Comparison of ENCODE assay signal across 27 cellular contexts in genomic region chr7:151858456-151858855, GRCh38.
"Had no signal": no experiment of that assay in that cellular context is flagged by ENCODE, and none has a peak within 500 bp of the region (broad histone marks: within the 10 kb centered on the region; RNA-seq: fewer than 3 reads in every experiment).

No MANE protein-coding gene starts in this region.

- H3K4me3 ChIP-seq: esophagus squamous epithelium, heart left ventricle had no signal

- H3K27ac Mint-ChIP-seq: activated CD8-positive, alpha-beta T cell treated with anti-CD3 and anti-CD28 coated beads for 36 hours; activated naive CD4-positive, alpha-beta T cell treated with anti-CD3 and anti-CD28 coated beads, Interleukin-2, amount 10 ng/mL, durations not matched to agents 7 days and 5 days; activated naive CD4-positive, alpha-beta T cell treated with anti-CD3 and anti-CD28 coated beads, Interleukin-2, amount 50 U/mL, for 72 hours; activated naive CD8-positive, alpha-beta T cell treated with anti-CD3 and anti-CD28 coated beads, Interleukin-2, amount 10 ng/mL, durations not matched to agents 7 days and 5 days; activated T-helper 1 cell treated with anti-CD3 and anti-CD28 coated beads, Interleukin-12 subunit alpha, Interleukin-12 subunit beta, Interleukin-2, Interleukin-4 antibody, amounts not matched to agents 30 ng/mL and 10 ng/mL and 1 ng/mL, durations not matched to agents 14 hours and 24 hours and 36 hours; activated T-helper 2 cell treated with anti-CD3 and anti-CD28 coated beads, Interferon-gamma antibody, Interleukin-2, Interleukin-4, amounts not matched to agents 10 μg/mL and 5 μg/mL and 100 μg/mL, durations not matched to agents 14 hours and 24 hours and 36 hours; T-helper 17 cell; T-helper 2 cell treated with Interferon-gamma antibody and Interleukin-4, amounts not matched to agents 5 μg/mL and 100 μg/mL, for 36 hours had no signal

- H3K9me3 ChIP-seq: esophagus squamous epithelium, heart left ventricle had no signal

- H3K4me3 Mint-ChIP-seq: activated B cell treated with CpG ODN at 0.5 μM for 24 hours; activated CD8-positive, alpha-beta T cell treated with anti-CD3 and anti-CD28 coated beads for 36 hours; activated naive CD4-positive, alpha-beta T cell treated with anti-CD3 and anti-CD28 coated beads, Interleukin-2, amount 10 ng/mL, durations not matched to agents 7 days and 5 days; activated naive CD8-positive, alpha-beta T cell treated with anti-CD3 and anti-CD28 coated beads, Interleukin-2, amount 10 ng/mL, durations not matched to agents 7 days and 5 days; activated T-helper 1 cell treated with anti-CD3 and anti-CD28 coated beads, Interleukin-12 subunit alpha, Interleukin-12 subunit beta, Interleukin-2, Interleukin-4 antibody, amounts not matched to agents 30 ng/mL and 10 ng/mL and 1 ng/mL, durations not matched to agents 14 hours and 24 hours and 36 hours; central memory CD8-positive, alpha-beta T cell; T-helper 17 cell; T-helper 2 cell treated with Interferon-gamma antibody and Interleukin-4, amounts not matched to agents 5 μg/mL and 100 μg/mL, for 36 hours had no signal

- DNase-seq: activated B cell treated with CpG ODN at 0.5 μM for 24 hours; activated CD4-positive, alpha-beta T cell treated with anti-CD3 and anti-CD28 coated beads for 48 hours; activated CD4-positive, alpha-beta T cell treated with anti-CD3 and anti-CD28 coated beads, Interleukin-2, amount 50 U/mL, for 1 hour; activated CD4-positive, alpha-beta T cell treated with anti-CD3 and anti-CD28 coated beads, Interleukin-2, amount 50 U/mL, for 48 hours; activated CD8-positive, alpha-beta memory T cell treated with anti-CD3 and anti-CD28 coated beads for 24 hours; activated CD8-positive, alpha-beta T cell treated with anti-CD3 and anti-CD28 coated beads for 36 hours; activated effector memory CD4-positive, alpha-beta T cell treated with anti-CD3 and anti-CD28 coated beads, Interleukin-2, amount 50 U/mL, for 16 hours; activated naive CD4-positive, alpha-beta T cell treated with anti-CD3 and anti-CD28 coated beads, Interleukin-2, amount 10 ng/mL, durations not matched to agents 7 days and 5 days; activated naive CD8-positive, alpha-beta T cell treated with anti-CD3 and anti-CD28 coated beads, Interleukin-2, amount 10 ng/mL, durations not matched to agents 7 days and 5 days; activated T-cell treated with anti-CD3 and anti-CD28 coated beads, Interleukin-2, amount 50 U/mL, for 1 hour; activated T-cell treated with anti-CD3 and anti-CD28 coated beads, Interleukin-2, amount 50 U/mL, for 48 hours; brain microvascular endothelial cell; cortex of kidney; effector CD8-positive, alpha-beta T cell; esophagus squamous epithelium; T-helper 1 cell; T-helper 17 cell; T1000; WERI-Rb-1 had no signal

- H3K27me3 Mint-ChIP-seq: activated B cell treated with CpG ODN at 0.5 μM for 24 hours; activated CD8-positive, alpha-beta T cell treated with anti-CD3 and anti-CD28 coated beads for 36 hours; activated naive CD4-positive, alpha-beta T cell treated with anti-CD3 and anti-CD28 coated beads, Interleukin-2, amount 10 ng/mL, durations not matched to agents 7 days and 5 days; activated naive CD8-positive, alpha-beta T cell treated with anti-CD3 and anti-CD28 coated beads, Interleukin-2, amount 10 ng/mL, durations not matched to agents 7 days and 5 days; central memory CD8-positive, alpha-beta T cell; T-helper 17 cell had no signal

- H3K4me1 Mint-ChIP-seq: activated naive CD4-positive, alpha-beta T cell treated with anti-CD3 and anti-CD28 coated beads, Interleukin-2, amount 10 ng/mL, durations not matched to agents 7 days and 5 days had no signal

- H3K27ac ChIP-seq: brain microvascular endothelial cell, epithelial cell of prostate, esophagus squamous epithelium, heart left ventricle, WERI-Rb-1 had no signal

- H3K9me3 Mint-ChIP-seq: activated B cell treated with CpG ODN at 0.5 μM for 24 hours; activated CD8-positive, alpha-beta T cell treated with anti-CD3 and anti-CD28 coated beads for 36 hours; activated naive CD4-positive, alpha-beta T cell treated with anti-CD3 and anti-CD28 coated beads, Interleukin-2, amount 10 ng/mL, durations not matched to agents 7 days and 5 days; activated naive CD4-positive, alpha-beta T cell treated with anti-CD3 and anti-CD28 coated beads, Interleukin-2, amount 50 U/mL, for 72 hours; activated naive CD8-positive, alpha-beta T cell treated with anti-CD3 and anti-CD28 coated beads, Interleukin-2, amount 10 ng/mL, durations not matched to agents 7 days and 5 days; activated T-helper 1 cell treated with anti-CD3 and anti-CD28 coated beads, Interleukin-12 subunit alpha, Interleukin-12 subunit beta, Interleukin-2, Interleukin-4 antibody, amounts not matched to agents 30 ng/mL and 10 ng/mL and 1 ng/mL, durations not matched to agents 14 hours and 24 hours and 36 hours; activated T-helper 2 cell treated with anti-CD3 and anti-CD28 coated beads, Interferon-gamma antibody, Interleukin-2, Interleukin-4, amounts not matched to agents 10 μg/mL and 5 μg/mL and 100 μg/mL, durations not matched to agents 14 hours and 24 hours and 36 hours; central memory CD8-positive, alpha-beta T cell; T-helper 2 cell treated with Interferon-gamma antibody and Interleukin-4, amounts not matched to agents 5 μg/mL and 100 μg/mL, for 36 hours had no signal

- H3K36me3 ChIP-seq: brain microvascular endothelial cell, heart left ventricle, WERI-Rb-1 had no signal

- ATAC-seq: activated CD4-positive, CD25-positive, alpha-beta regulatory T cell treated with anti-CD3 and anti-CD28 coated beads, Interleukin-2, amount 50 U/mL, for 24 hours; activated CD8-positive, alpha-beta T cell treated with anti-CD3 and anti-CD28 coated beads for 36 hours; activated naive CD4-positive, alpha-beta T cell treated with anti-CD3 and anti-CD28 coated beads, Interleukin-2, amount 50 U/mL, for 72 hours; heart left ventricle; T-helper 17 cell had no signal

- H3K36me3 Mint-ChIP-seq: activated naive CD4-positive, alpha-beta T cell treated with anti-CD3 and anti-CD28 coated beads, Interleukin-2, amount 10 ng/mL, durations not matched to agents 7 days and 5 days; activated naive CD4-positive, alpha-beta T cell treated with anti-CD3 and anti-CD28 coated beads, Interleukin-2, amount 50 U/mL, for 72 hours; activated naive CD8-positive, alpha-beta T cell treated with anti-CD3 and anti-CD28 coated beads, Interleukin-2, amount 10 ng/mL, durations not matched to agents 7 days and 5 days had no signal

- H3K27me3 ChIP-seq: esophagus squamous epithelium, heart left ventricle had no signal
